In the genomic region with DNA sequence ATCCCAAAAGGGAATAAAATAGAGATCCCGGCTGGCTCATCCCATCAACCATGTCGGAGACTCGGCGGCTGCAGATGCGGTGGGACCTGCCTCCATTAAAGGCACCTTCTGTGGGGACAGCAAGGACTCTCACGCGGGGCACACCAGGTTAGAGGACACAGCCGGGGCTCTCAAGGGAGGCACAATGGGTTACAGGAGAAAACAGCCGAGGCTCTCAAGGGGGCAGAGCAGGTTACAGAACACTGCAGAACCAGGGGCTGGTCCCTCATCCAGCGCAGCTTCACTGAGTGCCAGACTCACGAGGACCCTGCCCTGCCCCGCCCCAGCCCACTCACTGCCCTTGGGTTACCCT, we compare ENCODE assay signal across 1 cellular context. TPM values are rescaled to one million over a fixed set of nuclear protein-coding genes. Genes with fewer than 3 reads are reported as not detected.
"Had no signal": no experiment of that assay in that cellular context is flagged by ENCODE, and none has a peak within 500 bp of the region (broad histone marks: within the 10 kb centered on the region; RNA-seq: fewer than 3 reads in every experiment).

No MANE protein-coding gene starts in this region.

RNA-seq across cellular contexts. Expression of gene TPPP, which starts 7.0 kb away (rescaled TPM):
- total RNA-seq: activated T-helper 1 cell treated with anti-CD3 and anti-CD28 coated beads, Interleukin-12 subunit alpha, Interleukin-12 subunit beta, Interleukin-2, Interleukin-4 antibody, amounts not matched to agents 30 ng/mL and 10 ng/mL and 1 ng/mL, durations not matched to agents 14 hours and 24 hours and 36 hours had no signal
